Comparison of ENCODE assay signal across 1 cellular context in genomic region chr2:16619576-16620245, GRCh38.
TF ChIP-seq lines count a peak whose summit lies in the region.

No MANE protein-coding gene starts in this region.

TF ChIP-seq in SK-N-SH treated with all-trans-retinoic acid at 6 μM for 48 hours, 23 proteins besides CTCF, POLR2A, EP300 and RAD21 (continued from another document):
- no peak for TF ChIP-seq CREB5 (CRISPR knock-in tag; IDR thresholded peaks at IDR 0.05; ENCODE audit: low read depth)
